In the genomic region with DNA sequence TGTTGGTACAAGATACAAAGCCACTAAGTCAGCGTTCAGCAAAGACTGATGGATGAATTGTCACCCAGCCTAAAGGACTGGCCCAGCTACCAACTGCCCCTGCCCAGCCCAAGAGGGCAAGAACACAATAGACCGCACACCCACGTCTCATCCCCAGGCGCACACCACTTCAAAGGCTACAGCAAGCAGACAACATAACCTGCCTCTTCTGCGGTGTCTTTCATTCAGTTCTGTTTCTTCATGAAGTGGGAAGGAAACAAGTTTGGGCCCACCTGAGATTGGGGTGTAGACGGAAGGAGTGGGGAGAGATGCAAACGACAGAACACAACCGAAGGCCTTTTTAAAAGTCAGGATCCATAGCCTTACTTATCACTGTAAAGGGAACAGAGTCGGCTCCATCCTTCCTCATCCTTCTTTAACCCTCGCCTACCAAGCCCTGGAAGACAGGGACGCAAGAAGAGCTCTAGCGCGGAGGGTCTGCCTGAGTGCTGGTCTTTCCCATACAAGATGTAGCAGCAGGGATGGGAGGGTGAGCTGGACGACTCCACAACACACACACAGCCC, we compare ENCODE assay signal across 8 cellular contexts. TPM values are rescaled to one million over a fixed set of nuclear protein-coding genes. Genes with fewer than 3 reads are reported as not detected.
DNase-seq lines count a peak whose midpoint lies in the region; ATAC-seq and TF ChIP-seq lines count a peak whose summit lies in the region.

No MANE protein-coding gene starts in this region.

- no peak for TF ChIP-seq POLR2A in right lobe of liver (IDR thresholded peaks at IDR 0.05)

- H3K27ac Mint-ChIP-seq in T-helper 17 cell = peak overlapping the region; percentile 93

- no peaks in the 10 kb centered on the region for H3K36me3 ChIP-seq in right lobe of liver

- peaks cover 0 to 78% (median 33%) of the 10 kb centered on the region in 4 donors for H3K4me1 ChIP-seq in right lobe of liver

- H3K36me3 Mint-ChIP-seq in T-helper 17 cell (ENCODE audit: low read depth) = no peaks in the 10 kb centered on the region

- peak overlapping the region; percentile 82 for H3K4me3 ChIP-seq in AG04449 (ENCODE audit: low read depth, low read length)
- peak overlapping the region; percentile 63 to 80 (median 79) for H3K4me3 ChIP-seq in right lobe of liver

- CTCF ChIA-PET in AG04449 (lab: Yijun Ruan, JAX) = interaction anchor here (1.0 to 9.7 kb wide), 3 partner anchors 10 to 165 kb away, joined by 3 to 82 read pairs (median 3); no protein-coding TSS in a partner anchor

- peaks cover 46% of the 10 kb centered on the region for H3K4me1 Mint-ChIP-seq in T-helper 17 cell

- TF ChIP-seq CTCF in AG04449 (IDR thresholded peaks at IDR 0.05; ENCODE audit: insufficient read depth, low read length, missing control alignments) (no peak), right lobe of liver (IDR thresholded peaks at IDR 0.05) (no peak)

- 0% methylated on average over 8 of the region's 14 CpGs for WGBS in right lobe of liver (ENCODE audit: insufficient coverage, low coverage, low lambda C conversion rate, missing lambda C conversion rate)

- H3K27me3 ChIP-seq in right lobe of liver = no peaks in the 10 kb centered on the region

- H3K27ac ChIP-seq in right lobe of liver = peak overlapping the region; percentile 92 to 99 (median 93)

- ATAC-seq in T-helper 17 cell (peak; percentile 45), right lobe of liver (peak in 3 of 4 donors; percentile 9 to 24 (median 12)), HG03025 (IDR thresholded peaks at IDR 0.05; ENCODE audit: low FRiP score, unreplicated experiment) (no peak)

- H3K9me3 ChIP-seq in T-helper 17 cell (ENCODE audit: control insufficient read depth, low read length, poor library complexity, severe bottlenecking) (no peaks in the 10 kb centered on the region), right lobe of liver (no peaks in the 10 kb centered on the region)

- POLR2A ChIA-PET in AG04449 (lab: Yijun Ruan, JAX) = interaction anchor here (1.1 to 2.0 kb wide), 2 partner anchors 14 to 93 kb away, joined by 6 to 10 read pairs; a partner anchor contains a TSS

- H3K27me3 Mint-ChIP-seq in T-helper 17 cell = no peaks in the 10 kb centered on the region

- no peak for DNase-seq in AG04449 (ENCODE audit: low read depth, low spot score)
- peak; percentile 33 for DNase-seq in H4 (ENCODE audit: low spot score)
- peak; percentile 21 to 37 (median 31) for DNase-seq in T-helper 17 cell
- peak; percentile 71 for DNase-seq in central memory CD4-positive, alpha-beta T cell
- no peak for DNase-seq in right lobe of liver
- peak; percentile 29 to 79 (median 68) for DNase-seq in stimulated activated naive CD4-positive, alpha-beta T cell (lab: John Stamatoyannopoulos, UW)
- DNase-seq in cerebellar nuclear complex (lab: John Stamatoyannopoulos, UW) = no peak

- intact Hi-C loops in right lobe of liver (cut with DNase I) = loop anchor here in 1 of 2 donors (10.0 kb wide), 1 partner anchor 92 kb away; a partner anchor contains a TSS

- H3K4me3 Mint-ChIP-seq in T-helper 17 cell = peak overlapping the region; percentile 94

RNA-seq across cellular contexts. Expression of a gene that starts 0.7 kb away (rescaled TPM):
- 88.5 and 101 TPM in 2 replicates for total RNA-seq in H4 (2014; rRNA removed; shearing (Covaris generic))
- total RNA-seq in T-helper 17 cell (10 to 100 TPM; 27.5 to 28.6 TPM), right lobe of liver (100 to 1,000 TPM; 102 to 133 (median 125) TPM)

RNA-seq across cellular contexts. Expression of a gene that starts 38.6 kb away (rescaled TPM):
- total RNA-seq in H4 (2014; rRNA removed; shearing (Covaris generic)) = 3.9 and 4.9 TPM in 2 replicates
- total RNA-seq in T-helper 17 cell = under 1 TPM in 1 of 2 donors, not detected in 1; 0.72 TPM
- 1 to 10 TPM; 1.2 to 5.0 (median 2.9) TPM for total RNA-seq in right lobe of liver

Comparison
In these comparisons a context has a peak if more than half of its experiments do, and no peak if none do; other contexts are left out.
1. DNase-seq: peak in H4 (single experiment), T-helper 17 cell (3 of 3), central memory CD4-positive, alpha-beta T cell (single experiment) and stimulated activated naive CD4-positive, alpha-beta T cell (6 of 6); none in AG04449 (single experiment), right lobe of liver (0 of 3) and cerebellar nuclear complex (0 of 2).